24 cellular contexts compared by ENCODE assay signal in genomic region chr12:3580071-3580749, GRCh38.
"Had no signal": no experiment of that assay in that cellular context is flagged by ENCODE, and none has a peak within 500 bp of the region (broad histone marks: within the 10 kb centered on the region; RNA-seq: fewer than 3 reads in every experiment).

No MANE protein-coding gene starts in this region.

- H3K4me1 ChIP-seq: Peyer's patch, SJCRH30 had no signal

- H3K4me2 ChIP-seq: SK-N-SH had no signal

- H3K27me3 Mint-ChIP-seq: activated CD8-positive, alpha-beta T cell treated with anti-CD3 and anti-CD28 coated beads for 36 hours; activated naive CD8-positive, alpha-beta T cell treated with anti-CD3 and anti-CD28 coated beads for 36 hours had no signal

- H3K9me3 Mint-ChIP-seq: activated CD8-positive, alpha-beta T cell treated with anti-CD3 and anti-CD28 coated beads for 36 hours; activated naive CD4-positive, alpha-beta T cell treated with anti-CD3 and anti-CD28 coated beads, Interleukin-2, amount 10 ng/mL, durations not matched to agents 7 days and 5 days; activated T-cell treated with anti-CD3 and anti-CD28 coated beads, Interleukin-2, amount 50 U/mL, for 72 hours; activated T-helper 2 cell treated with anti-CD3 and anti-CD28 coated beads, Interferon-gamma antibody, Interleukin-2, Interleukin-4, amounts not matched to agents 10 μg/mL and 5 μg/mL and 100 μg/mL, durations not matched to agents 14 hours and 24 hours and 36 hours had no signal

- H3K27me3 ChIP-seq: brain microvascular endothelial cell, cardiac muscle cell, Peyer's patch, SJCRH30 had no signal

- H3K9ac ChIP-seq: SK-N-SH had no signal

- H3K4me1 Mint-ChIP-seq: activated naive CD4-positive, alpha-beta T cell treated with anti-CD3 and anti-CD28 coated beads, Interleukin-2, amount 10 ng/mL, durations not matched to agents 7 days and 5 days; activated naive CD8-positive, alpha-beta T cell treated with anti-CD3 and anti-CD28 coated beads for 36 hours had no signal

- H3K4me3 Mint-ChIP-seq: activated CD8-positive, alpha-beta T cell treated with anti-CD3 and anti-CD28 coated beads for 36 hours; activated naive CD4-positive, alpha-beta T cell treated with anti-CD3 and anti-CD28 coated beads, Interleukin-2, amount 10 ng/mL, durations not matched to agents 7 days and 5 days; activated naive CD8-positive, alpha-beta T cell treated with anti-CD3 and anti-CD28 coated beads for 36 hours; activated T-cell treated with anti-CD3 and anti-CD28 coated beads, Interleukin-2, amount 50 U/mL, for 72 hours had no signal

- H3K36me3 Mint-ChIP-seq: activated naive CD4-positive, alpha-beta T cell treated with anti-CD3 and anti-CD28 coated beads, Interleukin-2, amount 10 ng/mL, durations not matched to agents 7 days and 5 days had no signal

- DNase-seq: activated CD4-positive, alpha-beta T cell treated with anti-CD3 and anti-CD28 coated beads for 4 hours; activated CD8-positive, alpha-beta memory T cell treated with anti-CD3 and anti-CD28 coated beads, Interleukin-2, amount 50 U/mL, for 4 hours; activated CD8-positive, alpha-beta T cell treated with anti-CD3 and anti-CD28 coated beads for 36 hours; activated gamma-delta T cell treated with Interleukin-2 at 50 U/mL for 16 hours; activated naive CD4-positive, alpha-beta T cell treated with anti-CD3 and anti-CD28 coated beads, Interleukin-2, amount 10 ng/mL, durations not matched to agents 7 days and 5 days; activated naive CD8-positive, alpha-beta T cell treated with anti-CD3 and anti-CD28 coated beads for 36 hours; activated T-cell treated with anti-CD3 and anti-CD28 coated beads, Interleukin-2, amount 50 U/mL, for 72 hours; brain microvascular endothelial cell; NCI-H1092; NCI-H1930; NCI-H2107; NCI-H2171 treated with DMSO at 0.1 percent for 48 hours; NCI-H345; NCI-H510A; NCI-H526 treated with DMSO at 0.1 percent for 48 hours; NK-92 treated with Interleukin-12 subunit alpha and Interleukin-12 subunit beta, amount 100 ng/mL, for 24 hours; Peyer's patch; Right ventricle myocardium superior; SJCRH30; SK-N-SH; T-helper 1 cell had no signal

- H3K4me3 ChIP-seq: cardiac muscle cell, Peyer's patch, SJCRH30 had no signal

- H3K36me3 ChIP-seq: brain microvascular endothelial cell, cardiac muscle cell, Peyer's patch, SJCRH30 had no signal

- H3K27ac Mint-ChIP-seq: activated CD8-positive, alpha-beta T cell treated with anti-CD3 and anti-CD28 coated beads for 36 hours; activated naive CD4-positive, alpha-beta T cell treated with anti-CD3 and anti-CD28 coated beads, Interleukin-2, amount 10 ng/mL, durations not matched to agents 7 days and 5 days; activated naive CD8-positive, alpha-beta T cell treated with anti-CD3 and anti-CD28 coated beads for 36 hours; activated T-cell treated with anti-CD3 and anti-CD28 coated beads, Interleukin-2, amount 50 U/mL, for 72 hours; activated T-helper 2 cell treated with anti-CD3 and anti-CD28 coated beads, Interferon-gamma antibody, Interleukin-2, Interleukin-4, amounts not matched to agents 10 μg/mL and 5 μg/mL and 100 μg/mL, durations not matched to agents 14 hours and 24 hours and 36 hours had no signal

- H3K9me3 ChIP-seq: Peyer's patch, SJCRH30, SK-N-SH had no signal

- H3K27ac ChIP-seq: brain microvascular endothelial cell, cardiac muscle cell, Peyer's patch, RWPE1, SJCRH30 had no signal
